In the genomic region with DNA sequence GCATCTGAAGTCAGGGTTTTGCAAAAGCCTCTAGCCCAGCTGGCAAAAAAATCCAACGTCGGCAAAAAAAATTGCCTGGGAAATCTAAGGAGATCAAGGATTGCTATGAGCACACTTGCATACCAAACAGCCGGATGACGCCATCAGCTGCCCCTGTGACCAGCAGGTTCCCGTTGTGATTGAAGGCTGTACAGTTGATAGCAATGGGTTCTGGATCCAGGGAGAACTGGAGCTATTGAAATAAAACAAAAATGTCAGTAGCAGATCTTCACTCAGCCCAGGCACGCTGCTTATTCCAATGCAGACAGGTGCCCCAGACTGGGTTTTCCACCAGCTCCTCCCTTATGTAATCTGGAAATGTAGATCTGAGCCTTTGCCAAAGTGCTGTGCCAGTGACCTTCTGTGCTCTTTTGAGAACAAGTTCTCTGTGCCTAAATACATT, we compare ENCODE assay signal across 1 cellular context.
TF ChIP-seq lines count a peak whose summit lies in the region.

No MANE protein-coding gene starts in this region.

TF ChIP-seq in GM12878, 131 proteins besides CTCF, POLR2A, EP300 and RAD21:
- TF ChIP-seq SREBF1 (IDR thresholded peaks at IDR 0.05; ENCODE audit: low read length) = no peak
- no peak for TF ChIP-seq EGR1 (IDR thresholded peaks at IDR 0.05; ENCODE audit: borderline replicate concordance in 1 of 2, low read depth in 2 of 2, low read length in 2 of 2)
- no peak for TF ChIP-seq CREB1 (IDR thresholded peaks at IDR 0.05; ENCODE audit: low read depth)
- TF ChIP-seq, protein P1, sequence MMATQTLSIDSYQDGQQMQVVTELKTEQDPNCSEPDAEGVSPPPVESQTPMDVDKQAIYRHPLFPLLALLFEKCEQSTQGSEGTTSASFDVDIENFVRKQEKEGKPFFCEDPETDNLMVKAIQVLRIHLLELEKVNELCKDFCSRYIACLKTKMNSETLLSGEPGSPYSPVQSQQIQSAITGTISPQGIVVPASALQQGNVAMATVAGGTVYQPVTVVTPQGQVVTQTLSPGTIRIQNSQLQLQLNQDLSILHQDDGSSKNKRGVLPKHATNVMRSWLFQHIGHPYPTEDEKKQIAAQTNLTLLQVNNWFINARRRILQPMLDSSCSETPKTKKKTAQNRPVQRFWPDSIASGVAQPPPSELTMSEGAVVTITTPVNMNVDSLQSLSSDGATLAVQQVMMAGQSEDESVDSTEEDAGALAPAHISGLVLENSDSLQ (IDR thresholded peaks at IDR 0.05) = no peak
- TF ChIP-seq BHLHE40 (IDR thresholded peaks at IDR 0.05; ENCODE audit: borderline replicate concordance in 1 of 2, low read depth in 2 of 2, low read length in 1 of 2) = no peak
- no peak for TF ChIP-seq ETV6 (conservative IDR thresholded peaks at IDR 0.05 in 1 of 2, IDR thresholded peaks at IDR 0.05 in 1 of 2; ENCODE audit: borderline replicate concordance in 1 of 2, low read depth in 1 of 2)
- no peak for TF ChIP-seq FOS (IDR thresholded peaks at IDR 0.05; ENCODE audit: borderline replicate concordance, extremely low read depth, insufficient read length)
- TF ChIP-seq MTA2 (IDR thresholded peaks at IDR 0.05; ENCODE audit: low read depth) = no peak
